In the genomic region with DNA sequence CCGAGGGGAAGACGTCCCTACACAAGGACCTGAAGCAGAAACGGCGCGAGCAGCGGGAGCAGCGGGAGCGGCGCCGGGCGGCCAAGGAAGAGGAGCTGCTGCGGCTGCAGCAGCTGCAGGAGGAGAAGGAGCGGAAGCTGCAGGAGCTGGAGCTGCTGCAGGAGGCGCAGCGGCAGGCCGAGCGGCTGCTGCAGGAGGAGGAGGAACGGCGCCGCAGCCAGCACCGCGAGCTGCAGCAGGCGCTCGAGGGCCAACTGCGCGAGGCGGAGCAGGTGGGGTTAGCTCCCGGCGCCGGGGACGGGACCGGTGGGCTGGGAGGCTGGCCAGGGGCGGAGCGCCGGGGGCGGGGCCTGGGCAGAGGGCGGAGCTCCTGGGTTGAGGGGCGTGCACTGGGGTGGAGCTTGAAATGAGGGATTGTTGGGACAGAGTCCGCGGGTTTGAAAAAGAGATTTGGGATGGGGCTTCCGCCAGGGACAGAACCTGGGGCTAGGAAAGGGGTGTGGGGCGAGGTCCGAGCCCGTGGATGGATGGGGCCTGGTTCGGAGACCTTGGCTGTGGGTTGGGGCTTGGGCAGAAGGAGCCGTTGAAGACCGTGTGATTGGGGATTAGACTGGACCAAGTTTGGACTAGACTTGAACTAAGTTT, we compare ENCODE assay signal across 9 cellular contexts. TPM values are rescaled to one million over a fixed set of nuclear protein-coding genes. Genes with fewer than 3 reads are reported as not detected.
DNase-seq lines count a peak whose midpoint lies in the region; ATAC-seq, FAIRE-seq and TF ChIP-seq lines count a peak whose summit lies in the region.
"Had no signal": no experiment of that assay in that cellular context is flagged by ENCODE, and none has a peak within 500 bp of the region (broad histone marks: within the 10 kb centered on the region; RNA-seq: fewer than 3 reads in every experiment).

No MANE protein-coding gene starts in this region.

- TF ChIP-seq CTCF in K562 (IDR thresholded peaks at IDR 0.05 in 2 of 3, conservative IDR thresholded peaks at IDR 0.05 in 1 of 3; ENCODE audit: insufficient read depth in 2 of 3, low read depth in 1 of 3, low read length in 3 of 3): no peak

- H3K27ac ChIP-seq in K562 (ENCODE audit: extremely low read depth, low read depth, low read length) (no peak overlapping the region), rectal smooth muscle tissue (ENCODE audit: low read depth, low read length) (peak overlapping the region; percentile 36)
- H3K27ac ChIP-seq: HL-60 had no signal

- TF ChIP-seq POLR2A in K562 (conservative IDR thresholded peaks at IDR 0.05): no peak

- CTCF ChIA-PET in K562 (lab: Yijun Ruan, JAX; ENCODE audit: low intra/inter-chr PET ratio): no interaction called here

- H3K4me2 ChIP-seq in K562 (ENCODE audit: insufficient read depth, low read length): no peak overlapping the region

- H3K4me3 ChIP-seq in K562 (no peak overlapping the region), rectal smooth muscle tissue (ENCODE audit: low read length) (peak overlapping the region; percentile 69)

- peak; percentile 91 for ATAC-seq in K562

- POLR2A ChIA-PET in K562 (lab: Yijun Ruan, JAX): interaction anchor here (1.0 kb wide), 1 partner anchor 8 kb away, joined by 3 read pairs; no protein-coding TSS in a partner anchor

- whole genome bisulfite sequencing in K562 (ENCODE audit: insufficient coverage, low coverage, missing lambda C conversion rate): 91% methylated on average over 32 of the region's 47 CpGs

- H4K20me1 ChIP-seq in K562 (replicated peaks; ENCODE audit: control insufficient read depth, insufficient read depth, low read length): no peaks in the 10 kb centered on the region

- H3K4me1 ChIP-seq in K562 (replicated peaks in 1 of 2; ENCODE audit: control insufficient read depth in 2 of 2, insufficient read depth in 2 of 2, low read length in 2 of 2) (peaks cover 0 to 14% of the 10 kb centered on the region in 2 experiments; a peak in 1 of 5 replicates), rectal smooth muscle tissue (ENCODE audit: control insufficient read depth, insufficient read depth, low read length) (peaks cover 3% of the 10 kb centered on the region)

- H3K27me3 ChIP-seq in K562 (ENCODE audit: control insufficient read depth in 2 of 2, insufficient read depth in 2 of 2, low read length in 2 of 2): no peaks in the 10 kb centered on the region
- H3K27me3 ChIP-seq in rectal smooth muscle tissue (ENCODE audit: control insufficient read depth, insufficient read depth, low read length): no peaks in the 10 kb centered on the region

- TF ChIP-seq RAD21 in K562 (CRISPR knock-in tag; conservative IDR thresholded peaks at IDR 0.05 in 1 of 2, IDR thresholded peaks at IDR 0.05 in 1 of 2): no peak

- intact Hi-C loops in K562 (cut with micrococcal nuclease): no loop called here

- no TSS peak for BruUV-seq in K562 (replicated peaks; lab: Mats Ljungman, UMichigan)

- DNase-seq in DMS53 treated with DMSO at 0.1 percent for 48 hours (lab: John Stamatoyannopoulos, UW; ENCODE audit: unreplicated experiment): peak; percentile 60
- peak; percentile 73 to 85 for DNase-seq in NCI-H1930 (lab: John Stamatoyannopoulos, UW)
- peak in 3 of 4 experiments; percentile 59 to 77 (median 73) for DNase-seq in K562 (ENCODE audit: extremely low read depth in 1 of 4, low spot score in 3 of 4)
- DNase-seq in hippocampal formation (lab: John Stamatoyannopoulos, UW): peak; percentile 54 to 73
- no peak for DNase-seq in GDM1 (lab: John Stamatoyannopoulos, UW)
- DNase-seq in NCI-H2171 (lab: John Stamatoyannopoulos, UW): no peak
- DNase-seq in SIG-M5 treated with dmso at 0.1 percent for 504 hours (lab: John Stamatoyannopoulos, UW; ENCODE audit: unreplicated experiment): no peak

- H3K9ac ChIP-seq in K562 (ENCODE audit: insufficient read depth in 1 of 2, low read depth in 2 of 2, low read length in 2 of 2) (no peak overlapping the region), rectal smooth muscle tissue (ENCODE audit: low read length) (no peak overlapping the region)

- no peaks in the 10 kb centered on the region for H3K9me1 ChIP-seq in K562 (ENCODE audit: control insufficient read depth, insufficient read depth, low read length)

- no peaks in the 10 kb centered on the region for H3K79me2 ChIP-seq in K562 (ENCODE audit: control insufficient read depth, insufficient read depth, low read length)

- H3K36me3 ChIP-seq in K562 (ENCODE audit: control insufficient read depth, insufficient read depth, low read length): peaks cover 31% of the 10 kb centered on the region; the same call in 2 of the 3 replicates
- H3K36me3 ChIP-seq in rectal smooth muscle tissue (ENCODE audit: control insufficient read depth, insufficient read depth, low read length): peaks cover 7% of the 10 kb centered on the region

- H3K9me3 ChIP-seq in K562 (replicated peaks; ENCODE audit: control insufficient read depth, insufficient read depth, low read depth, low read length): no peaks in the 10 kb centered on the region

- in situ Hi-C loops in K562 (cut with MboI): no loop called here

- FAIRE-seq in K562 (lab: Jason Lieb, UNC): no peak

- H2AFZ ChIP-seq in K562 (ENCODE audit: low read depth, low read length): no peak overlapping the region

- no peak for TF ChIP-seq EP300 in K562 (IDR thresholded peaks at IDR 0.05; ENCODE audit: low read length)

TF ChIP-seq in K562, 482 proteins besides CTCF, POLR2A, EP300 and RAD21 (continues in another document):
- TF ChIP-seq RBFOX2 (IDR thresholded peaks at IDR 0.05; ENCODE audit: low read depth, low read length): no peak
- no peak for TF ChIP-seq LCOR (CRISPR knock-in tag; IDR thresholded peaks at IDR 0.05)
- TF ChIP-seq GTF2A2 (tag; IDR thresholded peaks at IDR 0.05): no peak
- peak; percentile 57; the same call in 1 of the 2 replicates for TF ChIP-seq POLR2G (IDR thresholded peaks at IDR 0.05; ENCODE audit: low read depth, low read length)

RNA-seq across cellular contexts. Expression of a gene that starts 20.7 kb away (rescaled TPM):
- total RNA-seq in K562 (2011; cell fraction: chromatin; rRNA removed; ENCODE audit: low replicate concordance): 16.1 and 32.8 TPM in 2 replicates
- 31.3 and 33.7 TPM in 2 replicates for total RNA-seq in K562 (2011; cell fraction: nucleolus; rRNA removed)
- 22.9 and 25.3 TPM in 2 replicates for total RNA-seq in K562 (2011; cell fraction: nucleoplasm; rRNA removed)
- total RNA-seq in K562 (2014; rRNA removed) (42.0 and 43.4 TPM in 2 replicates), K562 (2014; rRNA removed; fragmentation: Illumina TruSeq; extraction: Trizol) (10.0 and 13.5 TPM in 2 replicates), K562 (2015; rRNA removed; fragmentation: Illumina TruSeq; extraction: Trizol) (22.7 and 24.5 TPM in 2 replicates), K562 (2021) (30.9 and 37.8 TPM in 2 replicates)
- polyA plus RNA-seq in K562 (2011; rRNA removed) (27.5 and 42.7 TPM in 2 replicates), K562 (2014; fragmentation: Illumina TruSeq; extraction: Trizol) (15.9 and 22.0 TPM in 2 replicates), K562 (2014; fragmentation: Nextera tagmentation; extraction: Ambion mirVana) (1 to 10 TPM; 1.3 to 1.4 TPM), K562 (2014; rRNA removed) (44.6 and 45.7 TPM in 2 replicates)
- polyA plus RNA-seq in K562 (2011; cell fraction: cytosol; rRNA removed): 38.6 and 39.4 TPM in 2 replicates
- 97.0 and 136 TPM in 2 replicates for polyA plus RNA-seq in K562 (2011; cell fraction: nucleus; rRNA removed)
- polyA plus RNA-seq in K562 (2012): 23.2 and 45.2 TPM in 2 replicates
- 22.7 and 23.2 TPM in 2 replicates for polyA minus RNA-seq in K562 (2011; rRNA and poly(A)+ RNA removed)
- polyA minus RNA-seq in K562 (2011; cell fraction: cytosol; rRNA and poly(A)+ RNA removed): 15.9 and 23.3 TPM in 2 replicates
- 25.7 and 35.2 TPM in 2 replicates for polyA minus RNA-seq in K562 (2011; cell fraction: nucleus; rRNA and poly(A)+ RNA removed)

RNA-seq across cellular contexts. Expression of a gene that starts 24.0 kb away (rescaled TPM):
- 15.0 and 29.8 TPM in 2 replicates for total RNA-seq in K562 (2011; cell fraction: chromatin; rRNA removed; ENCODE audit: low replicate concordance)
- 15.7 and 18.3 TPM in 2 replicates for total RNA-seq in K562 (2011; cell fraction: nucleolus; rRNA removed)
- 17.1 and 18.0 TPM in 2 replicates for total RNA-seq in K562 (2011; cell fraction: nucleoplasm; rRNA removed)
- total RNA-seq in K562 (2014; rRNA removed) (3.8 and 5.1 TPM in 2 replicates), K562 (2014; rRNA removed; fragmentation: Illumina TruSeq; extraction: Trizol) (1.7 and 2.0 TPM in 2 replicates), K562 (2015; rRNA removed; fragmentation: Illumina TruSeq; extraction: Trizol) (3.1 and 3.3 TPM in 2 replicates), K562 (2021) (11.4 and 13.2 TPM in 2 replicates)
- polyA plus RNA-seq in K562 (2011; rRNA removed) (8.1 and 18.2 TPM in 2 replicates), K562 (2014; fragmentation: Illumina TruSeq; extraction: Trizol) (9.2 and 11.4 TPM in 2 replicates), K562 (2014; fragmentation: Nextera tagmentation; extraction: Ambion mirVana) (under 1 TPM; 0.14 to 0.18 TPM), K562 (2014; rRNA removed) (9.5 and 9.7 TPM in 2 replicates)
- polyA plus RNA-seq in K562 (2011; cell fraction: cytosol; rRNA removed): 16.0 and 18.8 TPM in 2 replicates
- polyA plus RNA-seq in K562 (2011; cell fraction: nucleus; rRNA removed): 26.6 and 29.0 TPM in 2 replicates
- polyA plus RNA-seq in K562 (2012): 10.8 and 20.2 TPM in 2 replicates
- 7.2 TPM in 2 replicates for polyA minus RNA-seq in K562 (2011; rRNA and poly(A)+ RNA removed)
- 6.5 and 10.1 TPM in 2 replicates for polyA minus RNA-seq in K562 (2011; cell fraction: cytosol; rRNA and poly(A)+ RNA removed)
- 5.0 and 6.9 TPM in 2 replicates for polyA minus RNA-seq in K562 (2011; cell fraction: nucleus; rRNA and poly(A)+ RNA removed)

RNA-seq across cellular contexts. Expression of a gene that starts 58.8 kb away (rescaled TPM):
- total RNA-seq in K562 (2011; cell fraction: chromatin; rRNA removed; ENCODE audit: low replicate concordance): 63.3 and 125 TPM in 2 replicates
- 52.7 and 67.8 TPM in 2 replicates for total RNA-seq in K562 (2011; cell fraction: nucleolus; rRNA removed)
- total RNA-seq in K562 (2011; cell fraction: nucleoplasm; rRNA removed): 59.0 and 75.9 TPM in 2 replicates
- total RNA-seq in K562 (2014; rRNA removed) (10.7 and 13.1 TPM in 2 replicates), K562 (2014; rRNA removed; fragmentation: Illumina TruSeq; extraction: Trizol) (3.9 and 4.4 TPM in 2 replicates), K562 (2015; rRNA removed; fragmentation: Illumina TruSeq; extraction: Trizol) (4.3 and 5.0 TPM in 2 replicates), K562 (2021) (13.1 and 16.0 TPM in 2 replicates)
- polyA plus RNA-seq in K562 (2011; rRNA removed) (14.9 and 26.5 TPM in 2 replicates), K562 (2014; fragmentation: Illumina TruSeq; extraction: Trizol) (10.9 and 16.1 TPM in 2 replicates), K562 (2014; fragmentation: Nextera tagmentation; extraction: Ambion mirVana) (1 to 10 TPM; 1.2 to 1.3 TPM), K562 (2014; rRNA removed) (16.9 and 17.8 TPM in 2 replicates)
- 13.5 and 17.8 TPM in 2 replicates for polyA plus RNA-seq in K562 (2011; cell fraction: cytosol; rRNA removed)
- polyA plus RNA-seq in K562 (2011; cell fraction: nucleus; rRNA removed): 121 and 138 TPM in 2 replicates
- polyA plus RNA-seq in K562 (2012): 11.7 and 27.2 TPM in 2 replicates
- 13.5 and 18.6 TPM in 2 replicates for polyA minus RNA-seq in K562 (2011; rRNA and poly(A)+ RNA removed)
- polyA minus RNA-seq in K562 (2011; cell fraction: cytosol; rRNA and poly(A)+ RNA removed): 3.8 and 11.0 TPM in 2 replicates
- 18.3 and 27.4 TPM in 2 replicates for polyA minus RNA-seq in K562 (2011; cell fraction: nucleus; rRNA and poly(A)+ RNA removed)

Comparison
In these comparisons a context has a peak if more than half of its experiments do, and no peak if none do; other contexts are left out.
1. DNase-seq: peak in DMS53 treated with DMSO at 0.1 percent for 48 hours (single experiment), NCI-H1930 (2 of 2), K562 (3 of 4) and hippocampal formation (2 of 2); none in GDM1 (single experiment), NCI-H2171 (single experiment) and SIG-M5 treated with dmso at 0.1 percent for 504 hours (single experiment).